ENCODE assay signal across 1 cellular context in the genomic region with DNA sequence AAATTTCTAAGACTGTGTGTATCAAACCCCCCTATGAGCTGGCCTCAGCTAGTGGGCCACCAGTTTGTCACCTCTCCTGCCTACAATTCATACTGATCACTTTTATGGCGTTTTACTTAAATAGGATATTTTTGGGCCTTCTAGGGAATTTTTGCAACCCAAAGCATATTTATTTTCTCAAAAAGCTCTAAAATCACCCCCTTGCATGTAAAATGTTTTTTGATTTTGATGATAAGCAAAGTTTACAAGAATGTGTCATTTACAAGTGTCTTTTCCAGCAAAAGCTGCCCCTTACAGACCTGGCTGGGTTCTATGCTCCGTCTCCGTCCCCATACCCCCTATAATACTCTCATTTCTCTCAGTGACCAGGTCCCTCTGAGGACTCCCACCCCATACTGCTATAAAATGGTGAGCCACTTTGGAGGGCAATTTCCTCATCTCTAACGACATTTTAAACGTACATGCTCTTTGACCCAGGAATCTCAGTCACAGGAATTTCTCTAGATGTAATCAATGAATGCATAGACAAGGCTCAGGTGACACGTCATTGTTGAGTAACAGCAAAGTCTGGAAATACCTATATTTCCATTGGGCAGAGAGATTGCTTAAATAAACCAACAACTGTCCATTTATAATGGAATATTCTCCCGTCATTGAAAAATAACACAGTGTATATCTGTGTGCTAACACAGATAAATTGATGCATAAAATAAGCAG.
TF ChIP-seq lines count a peak whose summit lies in the region.

No MANE protein-coding gene starts in this region.

TF ChIP-seq in HepG2, 621 proteins besides CTCF, POLR2A, EP300 and RAD21 (continued from another document and continues in another):
- TF ChIP-seq PRDM15 (CRISPR knock-in tag; IDR thresholded peaks at IDR 0.05) = no peak
- TF ChIP-seq ZBTB43 (CRISPR knock-in tag; conservative IDR thresholded peaks at IDR 0.05) = no peak
- TF ChIP-seq ZNF773 (CRISPR knock-in tag; IDR thresholded peaks at IDR 0.05; ENCODE audit: borderline replicate concordance) = no peak
- TF ChIP-seq HDAC1 (CRISPR knock-in tag; IDR thresholded peaks at IDR 0.05) = no peak
- TF ChIP-seq SMAD1 (CRISPR knock-in tag; IDR thresholded peaks at IDR 0.05; ENCODE audit: borderline replicate concordance, low read depth) = no peak
- no peak for TF ChIP-seq EED (CRISPR knock-in tag; IDR thresholded peaks at IDR 0.05)
- no peak for TF ChIP-seq DMTF1 (CRISPR knock-in tag; IDR thresholded peaks at IDR 0.05)
- TF ChIP-seq, protein P1, sequence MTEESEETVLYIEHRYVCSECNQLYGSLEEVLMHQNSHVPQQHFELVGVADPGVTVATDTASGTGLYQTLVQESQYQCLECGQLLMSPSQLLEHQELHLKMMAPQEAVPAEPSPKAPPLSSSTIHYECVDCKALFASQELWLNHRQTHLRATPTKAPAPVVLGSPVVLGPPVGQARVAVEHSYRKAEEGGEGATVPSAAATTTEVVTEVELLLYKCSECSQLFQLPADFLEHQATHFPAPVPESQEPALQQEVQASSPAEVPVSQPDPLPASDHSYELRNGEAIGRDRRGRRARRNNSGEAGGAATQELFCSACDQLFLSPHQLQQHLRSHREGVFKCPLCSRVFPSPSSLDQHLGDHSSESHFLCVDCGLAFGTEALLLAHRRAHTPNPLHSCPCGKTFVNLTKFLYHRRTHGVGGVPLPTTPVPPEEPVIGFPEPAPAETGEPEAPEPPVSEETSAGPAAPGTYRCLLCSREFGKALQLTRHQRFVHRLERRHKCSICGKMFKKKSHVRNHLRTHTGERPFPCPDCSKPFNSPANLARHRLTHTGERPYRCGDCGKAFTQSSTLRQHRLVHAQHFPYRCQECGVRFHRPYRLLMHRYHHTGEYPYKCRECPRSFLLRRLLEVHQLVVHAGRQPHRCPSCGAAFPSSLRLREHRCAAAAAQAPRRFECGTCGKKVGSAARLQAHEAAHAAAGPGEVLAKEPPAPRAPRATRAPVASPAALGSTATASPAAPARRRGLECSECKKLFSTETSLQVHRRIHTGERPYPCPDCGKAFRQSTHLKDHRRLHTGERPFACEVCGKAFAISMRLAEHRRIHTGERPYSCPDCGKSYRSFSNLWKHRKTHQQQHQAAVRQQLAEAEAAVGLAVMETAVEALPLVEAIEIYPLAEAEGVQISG (CRISPR knock-in tag; IDR thresholded peaks at IDR 0.05) = no peak
- no peak for TF ChIP-seq SIN3A (IDR thresholded peaks at IDR 0.05; ENCODE audit: borderline replicate concordance, low read depth, low read length)
- no peak for TF ChIP-seq TEF (CRISPR knock-in tag; IDR thresholded peaks at IDR 0.05)
- TF ChIP-seq ZMYM4 (CRISPR knock-in tag; IDR thresholded peaks at IDR 0.05) = no peak
- TF ChIP-seq ZNF670 (CRISPR knock-in tag; IDR thresholded peaks at IDR 0.05; ENCODE audit: borderline replicate concordance) = no peak
- TF ChIP-seq ZNF282 (IDR thresholded peaks at IDR 0.05; ENCODE audit: partially characterized antibody) = no peak
- TF ChIP-seq BRF2 (CRISPR knock-in tag; IDR thresholded peaks at IDR 0.05) = 0 out of 2 replicates have a peak, but pooled peaks have one; percentile 35
- peak; percentile 83 for TF ChIP-seq TBL1XR1 (IDR thresholded peaks at IDR 0.05; ENCODE audit: borderline replicate concordance, low read length, partially characterized antibody)
- no peak for TF ChIP-seq MLX (CRISPR knock-in tag; IDR thresholded peaks at IDR 0.05)
- TF ChIP-seq MAFG (CRISPR knock-in tag; IDR thresholded peaks at IDR 0.05) = no peak
- no peak for TF ChIP-seq PAX8 (CRISPR knock-in tag; IDR thresholded peaks at IDR 0.05; ENCODE audit: borderline replicate concordance)
- TF ChIP-seq NCOR1 (IDR thresholded peaks at IDR 0.05; ENCODE audit: borderline replicate concordance, low read length) = peak; percentile 87; the same call in 1 of the 2 replicates
- no peak for TF ChIP-seq REXO4 (CRISPR knock-in tag; IDR thresholded peaks at IDR 0.05; ENCODE audit: borderline replicate concordance)
- TF ChIP-seq YEATS2 (CRISPR knock-in tag; IDR thresholded peaks at IDR 0.05; ENCODE audit: borderline replicate concordance) = no peak
- TF ChIP-seq ZNF382 (CRISPR knock-in tag; IDR thresholded peaks at IDR 0.05; ENCODE audit: borderline replicate concordance) = no peak
- no peak for TF ChIP-seq MTF2 (CRISPR knock-in tag; IDR thresholded peaks at IDR 0.05; ENCODE audit: borderline replicate concordance)
- TF ChIP-seq RBFOX2 (IDR thresholded peaks at IDR 0.05; ENCODE audit: low read depth, low read length) = no peak
- no peak for TF ChIP-seq TMF1 (CRISPR knock-in tag; IDR thresholded peaks at IDR 0.05; ENCODE audit: low read depth)
- no peak for TF ChIP-seq SMARCC2 (IDR thresholded peaks at IDR 0.05)
- no peak for TF ChIP-seq ZNF7 (CRISPR knock-in tag; IDR thresholded peaks at IDR 0.05)
- no peak for TF ChIP-seq TOPORS (CRISPR knock-in tag; IDR thresholded peaks at IDR 0.05)
- no peak for TF ChIP-seq ZNF749 (CRISPR knock-in tag; IDR thresholded peaks at IDR 0.05; ENCODE audit: borderline replicate concordance)
- no peak for TF ChIP-seq GPBP1L1 (CRISPR knock-in tag; IDR thresholded peaks at IDR 0.05)
- TF ChIP-seq, protein P2, sequence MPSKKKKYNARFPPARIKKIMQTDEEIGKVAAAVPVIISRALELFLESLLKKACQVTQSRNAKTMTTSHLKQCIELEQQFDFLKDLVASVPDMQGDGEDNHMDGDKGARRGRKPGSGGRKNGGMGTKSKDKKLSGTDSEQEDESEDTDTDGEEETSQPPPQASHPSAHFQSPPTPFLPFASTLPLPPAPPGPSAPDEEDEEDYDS (CRISPR knock-in tag; IDR thresholded peaks at IDR 0.05) = no peak
- no peak for TF ChIP-seq THAP7 (CRISPR knock-in tag; IDR thresholded peaks at IDR 0.05)
- TF ChIP-seq PLRG1 (conservative IDR thresholded peaks at IDR 0.05) = no peak
- no peak for TF ChIP-seq KDM1A (CRISPR knock-in tag; IDR thresholded peaks at IDR 0.05)
- TF ChIP-seq GPN1 (CRISPR knock-in tag; IDR thresholded peaks at IDR 0.05; ENCODE audit: borderline replicate concordance) = no peak
- no peak for TF ChIP-seq ZNF274 (CRISPR knock-in tag; IDR thresholded peaks at IDR 0.05)
- TF ChIP-seq PAWR (CRISPR knock-in tag; IDR thresholded peaks at IDR 0.05; ENCODE audit: borderline replicate concordance) = no peak
- no peak for TF ChIP-seq TAF1 (CRISPR knock-in tag; IDR thresholded peaks at IDR 0.05)
- TF ChIP-seq BCL3 (CRISPR knock-in tag; IDR thresholded peaks at IDR 0.05) = no peak
- TF ChIP-seq MEIS1 (CRISPR knock-in tag; IDR thresholded peaks at IDR 0.05; ENCODE audit: borderline replicate concordance) = no peak
- no peak for TF ChIP-seq ZNF557 (CRISPR knock-in tag; IDR thresholded peaks at IDR 0.05)
- no peak for TF ChIP-seq JUNB (CRISPR knock-in tag; IDR thresholded peaks at IDR 0.05; ENCODE audit: borderline replicate concordance)
- TF ChIP-seq ZNF367 (CRISPR knock-in tag; IDR thresholded peaks at IDR 0.05; ENCODE audit: borderline replicate concordance) = no peak
- TF ChIP-seq HOXA3 (CRISPR knock-in tag; IDR thresholded peaks at IDR 0.05) = peak; percentile 65
